ENCODE assay signal across 1 cellular context in genomic region chr1:201053155-201053860, GRCh38.
TF ChIP-seq lines count a peak whose summit lies in the region.

No MANE protein-coding gene starts in this region.

TF ChIP-seq in K562, 482 proteins besides CTCF, POLR2A, EP300 and RAD21:
- TF ChIP-seq PRMT5 (CRISPR knock-in tag; IDR thresholded peaks at IDR 0.05) (0 out of 2 replicates have a peak, but pooled peaks have one; percentile 42), KLF10 (CRISPR knock-in tag; IDR thresholded peaks at IDR 0.05) (no peak), CBX1 (IDR thresholded peaks at IDR 0.05; ENCODE audit: low read depth) (no peak), FOXA3 (CRISPR knock-in tag; conservative IDR thresholded peaks at IDR 0.05 in 1 of 2, IDR thresholded peaks at IDR 0.05 in 1 of 2) (0 out of 4 replicates have a peak, but pooled peaks of 1 of the 2 experiments have one; percentile 20), VEZF1 (CRISPR knock-in tag; IDR thresholded peaks at IDR 0.05) (no peak)
TF ChIP-seq in K562: peak in this region for 2.
